Comparison of ENCODE assay signal across 12 cellular contexts in the genomic region with DNA sequence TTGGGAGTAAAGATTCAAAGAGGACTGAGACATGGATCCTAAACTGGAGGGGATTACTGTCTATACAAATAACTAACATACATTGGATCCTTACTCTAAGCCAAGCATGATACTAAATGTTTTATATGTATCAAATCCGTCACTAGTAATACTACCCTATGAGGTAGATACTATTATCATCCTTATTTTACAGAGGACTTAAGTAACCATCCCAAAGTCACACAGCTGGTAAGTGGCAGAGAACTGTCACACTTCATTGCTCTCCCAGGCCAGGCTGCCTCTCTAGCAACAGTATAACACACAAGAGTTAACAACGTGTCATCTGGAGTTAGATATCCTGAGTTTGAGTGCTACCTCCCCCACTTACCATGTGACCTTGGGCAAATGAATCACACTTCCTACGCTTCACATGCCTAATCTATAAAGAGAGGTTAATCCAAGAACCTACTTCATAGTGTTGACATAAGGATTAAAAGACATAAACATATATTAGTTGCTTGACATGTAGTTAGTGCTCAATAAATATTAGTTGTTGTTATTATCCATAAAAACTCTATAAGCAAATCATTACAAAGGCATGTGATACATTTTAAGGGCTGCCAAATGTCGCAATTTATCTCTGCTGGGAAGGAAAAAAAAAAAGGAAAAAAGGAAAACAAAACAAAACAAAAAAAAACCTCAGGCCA. TPM values are rescaled to one million over a fixed set of nuclear protein-coding genes. Genes with fewer than 3 reads are reported as not detected.
A peak's percentile ranks its signal among the peaks of the same experiment; 100 is the strongest.
DNase-seq lines count a peak whose midpoint lies in the region; ATAC-seq, FAIRE-seq and TF ChIP-seq lines count a peak whose summit lies in the region.
"Had no signal": no experiment of that assay in that cellular context is flagged by ENCODE, and none has a peak within 500 bp of the region (broad histone marks: within the 10 kb centered on the region; RNA-seq: fewer than 3 reads in every experiment).

No MANE protein-coding gene starts in this region.

- H2AFZ ChIP-seq in HepG2 (ENCODE audit: low read length) = no peak overlapping the region

- no peak overlapping the region for H3K9ac ChIP-seq in HepG2 (ENCODE audit: insufficient read depth, low read depth, low read length)

- H3K27ac ChIP-seq in right lobe of liver (no peak overlapping the region), HepG2 (ENCODE audit: extremely low read length, insufficient read depth, low read length) (no peak overlapping the region)
- H3K27ac ChIP-seq: spleen had no signal

- no peak for TF ChIP-seq RAD21 in HepG2 (CRISPR knock-in tag; IDR thresholded peaks at IDR 0.05)

- CTCF ChIA-PET in HepG2 (lab: Yijun Ruan, JAX; ENCODE audit: low intra/inter-chr PET ratio, low total read pairs) = no interaction called here

- WGBS in right lobe of liver (ENCODE audit: insufficient coverage, low coverage, low lambda C conversion rate, missing lambda C conversion rate) = 33% methylated on average over 4 of the region's 4 CpGs
- 12% methylated on average over 4 of the region's 4 CpGs for WGBS in HepG2 (ENCODE audit: low lambda C conversion rate)

- no peak for FAIRE-seq in HepG2 (lab: Jason Lieb, UNC)
- FAIRE-seq in urothelium cell line (lab: Jason Lieb, UNC) = no peak

- POLR2A ChIA-PET in HepG2 (lab: Yijun Ruan, JAX) = no interaction called here

- H3K4me1 ChIP-seq in right lobe of liver (peaks cover 0 to 4% (median 0%) of the 10 kb centered on the region in 4 donors), HepG2 (ENCODE audit: insufficient read depth, low read length) (no peaks in the 10 kb centered on the region)

- H3K27me3 ChIP-seq in right lobe of liver (no peaks in the 10 kb centered on the region), HepG2 (ENCODE audit: control insufficient read depth in 1 of 2, insufficient read depth in 2 of 2, low read length in 2 of 2) (no peaks in the 10 kb centered on the region; a peak in 1 of 5 replicates)
- H3K27me3 ChIP-seq: spleen had no signal

- TF ChIP-seq CTCF in right lobe of liver (IDR thresholded peaks at IDR 0.05) (no peak), HepG2 (CRISPR knock-in tag; IDR thresholded peaks at IDR 0.05) (no peak)

- TF ChIP-seq POLR2A in right lobe of liver (IDR thresholded peaks at IDR 0.05) = no peak
- TF ChIP-seq POLR2A in HepG2 (IDR thresholded peaks at IDR 0.05; ENCODE audit: insufficient read depth in 1 of 2, low read depth in 2 of 2, low read length in 2 of 2) = no peak

- H3K9me3 ChIP-seq in right lobe of liver (no peaks in the 10 kb centered on the region), HepG2 (ENCODE audit: low read length) (no peaks in the 10 kb centered on the region)
- H3K9me3 ChIP-seq: spleen had no signal

- H3K4me2 ChIP-seq in HepG2 (ENCODE audit: low read depth, low read length) = no peak overlapping the region

- H4K20me1 ChIP-seq in HepG2 (ENCODE audit: insufficient read depth, low read length) = no peaks in the 10 kb centered on the region

- no TSS peak for BruUV-seq in HepG2 (replicated peaks; lab: Mats Ljungman, UMichigan)

- H3K36me3 ChIP-seq in right lobe of liver = no peaks in the 10 kb centered on the region
- no peaks in the 10 kb centered on the region for H3K36me3 ChIP-seq in HepG2 (replicated peaks in 1 of 2; ENCODE audit: control insufficient read depth in 1 of 2, insufficient read depth in 2 of 2, low read length in 2 of 2)
- H3K36me3 ChIP-seq: spleen had no signal

- no peak for TF ChIP-seq EP300 in HepG2 (IDR thresholded peaks at IDR 0.05; ENCODE audit: low read depth in 2 of 2, low read length in 2 of 2)
- no peak for TF ChIP-seq EP300 in HepG2 (CRISPR knock-in tag; IDR thresholded peaks at IDR 0.05; ENCODE audit: borderline replicate concordance)

- intact Hi-C loops in right lobe of liver (cut with DNase I) = no loop called here
- intact Hi-C loops in HepG2 (cut with micrococcal nuclease; ENCODE audit: unreplicated experiment) = no loop called here

- ATAC-seq in right lobe of liver (peak; percentile 22 to 90 (median 62)), HepG2 (no peak), GM18870 (IDR thresholded peaks at IDR 0.05; ENCODE audit: unreplicated experiment) (no peak), HG03097 (IDR thresholded peaks at IDR 0.05; ENCODE audit: low FRiP score, unreplicated experiment) (no peak), HG02759 (IDR thresholded peaks at IDR 0.05; ENCODE audit: unreplicated experiment) (no peak)

- DNase-seq in right lobe of liver (no peak), HepG2 (ENCODE audit: low spot score) (no peak), SHP77 treated with DMSO at 0.1 percent for 48 hours (lab: John Stamatoyannopoulos, UW) (peak; percentile 0), foreskin melanocyte (peak; percentile 42), urothelium cell line (ENCODE audit: low spot score) (peak; percentile 50)
- DNase-seq: DMS79 treated with DMSO at 0.1 percent for 48 hours, GOT3, NCI-H1436, spleen had no signal

- no peaks in the 10 kb centered on the region for H3K79me2 ChIP-seq in HepG2 (ENCODE audit: insufficient read depth, low read length)

- in situ Hi-C loops in HepG2 (cut with HindIII; ENCODE audit: extremely low pct_ligation_motif_present, low pct_unique_long_range_greater_than_20kb) = no loop called here

- H3K4me3 ChIP-seq in right lobe of liver (no peak overlapping the region), HepG2 (replicated peaks in 1 of 3; ENCODE audit: insufficient read depth in 1 of 3, low read depth in 2 of 3, low read length in 3 of 3) (no peak overlapping the region)
- H3K4me3 ChIP-seq: spleen had no signal

TF ChIP-seq in HepG2, 621 proteins besides CTCF, POLR2A, EP300 and RAD21:
- TF ChIP-seq ZNF543 (CRISPR knock-in tag; IDR thresholded peaks at IDR 0.05) (no peak), FOSL2 (CRISPR knock-in tag; IDR thresholded peaks at IDR 0.05) (no peak), MLLT10 (CRISPR knock-in tag; IDR thresholded peaks at IDR 0.05) (no peak), ZNF235 (CRISPR knock-in tag; IDR thresholded peaks at IDR 0.05; ENCODE audit: borderline replicate concordance) (no peak), ZNF777 (CRISPR knock-in tag; IDR thresholded peaks at IDR 0.05) (no peak)

RNA-seq across cellular contexts. Expression of gene SPON1, which starts 33.8 kb away (rescaled TPM):
- total RNA-seq in right lobe of liver (1 to 10 TPM in 4 of 6 experiments, under 1 TPM in 2; 0.51 to 2.4 (median 1.6) TPM), HepG2 (2016; rRNA removed; fragmentation: Illumina TruSeq; extraction: Trizol) (not detected in 2 replicates)
- total RNA-seq in HepG2 (2016; cell fraction: cytosol; rRNA removed; fragmentation: Illumina TruSeq; extraction: Trizol; ENCODE audit: low read depth) = not detected in 2 replicates
- not detected in 2 replicates for total RNA-seq in HepG2 (2016; cell fraction: insoluble cytoplasmic fraction; rRNA removed; fragmentation: Illumina TruSeq; extraction: Trizol)
- not detected in 2 replicates for total RNA-seq in HepG2 (2016; cell fraction: membrane; rRNA removed; fragmentation: Illumina TruSeq; extraction: Trizol)
- not detected in 2 replicates for total RNA-seq in HepG2 (2016; cell fraction: nucleus; rRNA removed; fragmentation: Illumina TruSeq; extraction: Trizol)
- polyA plus RNA-seq in HepG2 (2011; rRNA removed) = not detected in 2 replicates
- polyA plus RNA-seq in HepG2 (2011; cell fraction: cytosol; rRNA removed) = not detected in 2 replicates
- polyA plus RNA-seq in HepG2 (2011; cell fraction: nucleus; rRNA removed) = not detected in 2 replicates
- 0.20 and 0.47 TPM in 2 replicates for polyA plus RNA-seq in HepG2 (2012)
- not detected in 2 replicates for polyA plus RNA-seq in HepG2 (2016; cell fraction: cytosol; fragmentation: Illumina TruSeq; extraction: Trizol; ENCODE audit: low read depth)
- not detected in 2 replicates for polyA plus RNA-seq in HepG2 (2016; cell fraction: insoluble cytoplasmic fraction; fragmentation: Illumina TruSeq; extraction: Trizol; ENCODE audit: low read depth)
- polyA plus RNA-seq in HepG2 (2016; cell fraction: membrane; fragmentation: Illumina TruSeq; extraction: Trizol; ENCODE audit: low read depth) = not detected in 2 replicates
- polyA plus RNA-seq in HepG2 (2016; cell fraction: nucleus; fragmentation: Illumina TruSeq; extraction: Trizol; ENCODE audit: insufficient read depth, low read depth) = not detected in 2 replicates
- not detected in 2 replicates for polyA minus RNA-seq in HepG2 (2011; rRNA and poly(A)+ RNA removed; ENCODE audit: low replicate concordance)
- polyA minus RNA-seq in HepG2 (2011; cell fraction: cytosol; rRNA and poly(A)+ RNA removed) = not detected in 2 replicates
- polyA minus RNA-seq in HepG2 (2011; cell fraction: nucleus; rRNA and poly(A)+ RNA removed) = not detected in 2 replicates

Comparison
In these comparisons a context has a peak if more than half of its experiments do, and no peak if none do; other contexts are left out.
1. ATAC-seq: peak in right lobe of liver (4 of 4); none in HepG2 (single experiment), GM18870 (single experiment), HG03097 (single experiment) and HG02759 (single experiment).
2. DNase-seq: peak in SHP77 treated with DMSO at 0.1 percent for 48 hours (single experiment), foreskin melanocyte (single experiment) and urothelium cell line (single experiment); none in right lobe of liver (0 of 3) and HepG2 (single experiment).